In the genomic region with DNA sequence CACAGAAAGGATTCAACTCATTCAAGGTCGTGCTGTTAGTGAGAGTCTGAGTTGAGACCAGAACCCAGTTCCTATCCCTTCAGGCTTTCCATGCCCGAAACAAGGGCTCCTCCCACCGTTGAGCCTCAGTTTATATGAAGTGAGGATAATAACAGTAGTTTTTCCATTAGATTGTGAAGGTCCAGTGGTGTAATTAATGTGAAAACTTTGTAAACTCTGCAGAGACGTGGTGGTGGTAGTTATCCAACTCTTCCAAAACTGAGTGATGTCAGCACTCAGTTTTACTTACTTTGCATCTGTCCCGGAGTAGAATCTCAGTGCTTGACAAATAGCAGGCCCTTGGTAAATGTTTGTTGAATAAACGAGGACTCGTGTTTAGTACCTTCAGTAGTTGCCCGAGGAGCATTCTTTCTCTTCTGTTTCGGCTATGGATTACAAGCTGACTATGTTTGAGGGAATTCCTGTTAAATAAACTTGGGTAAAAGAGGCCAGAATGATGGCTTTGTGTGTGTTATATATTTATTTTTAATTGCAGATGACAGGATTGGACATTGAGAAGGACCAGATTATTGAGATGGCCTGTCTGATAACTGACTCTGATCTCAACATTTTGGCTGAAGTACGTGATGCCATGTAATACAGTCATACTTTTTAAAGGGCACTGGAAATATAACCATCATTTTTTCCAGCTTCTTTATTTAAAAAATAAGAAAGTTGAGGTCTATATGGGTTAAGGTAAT, we compare ENCODE assay signal across 8 cellular contexts. TPM values are rescaled to one million over a fixed set of nuclear protein-coding genes. Genes with fewer than 3 reads are reported as not detected.
DNase-seq lines count a peak whose midpoint lies in the region; ATAC-seq lines count a peak whose summit lies in the region.

No MANE protein-coding gene starts in this region.

- POLR2A ChIA-PET in activated CD4-positive, alpha-beta memory T cell treated with anti-CD3 and anti-CD28 coated beads for 36 hours (lab: Charles Lee), result interaction anchor here (1.5 kb wide), 1 partner anchor 35 kb away, joined by 3 read pairs; no protein-coding TSS in a partner anchor

- intact Hi-C loops in activated CD4-positive, alpha-beta memory T cell treated with anti-CD3 and anti-CD28 coated beads for 36 hours (cut with micrococcal nuclease), result no loop called here
- intact Hi-C loops in left ventricle myocardium superior (cut with micrococcal nuclease), result no loop called here

- H3K9me3 Mint-ChIP-seq in activated CD8-positive, alpha-beta memory T cell treated with anti-CD3 and anti-CD28 coated beads, Interleukin-2, amount 10 ng/mL, durations not matched to agents 7 days and 5 days (ENCODE audit: low read depth), result no peaks in the 10 kb centered on the region
- H3K9me3 Mint-ChIP-seq in activated CD4-positive, alpha-beta memory T cell treated with anti-CD3 and anti-CD28 coated beads for 36 hours, result no peaks in the 10 kb centered on the region

- peak overlapping the region; percentile 97 for H3K4me3 Mint-ChIP-seq in activated CD8-positive, alpha-beta memory T cell treated with anti-CD3 and anti-CD28 coated beads, Interleukin-2, amount 10 ng/mL, durations not matched to agents 7 days and 5 days
- H3K4me3 Mint-ChIP-seq in activated CD4-positive, alpha-beta memory T cell treated with anti-CD3 and anti-CD28 coated beads for 36 hours, result peak overlapping the region; percentile 97

- ATAC-seq in activated CD8-positive, alpha-beta memory T cell treated with anti-CD3 and anti-CD28 coated beads, Interleukin-2, amount 10 ng/mL, durations not matched to agents 7 days and 5 days, result no peak
- peak; percentile 1 for ATAC-seq in left ventricle myocardium superior

- peaks cover 18% of the 10 kb centered on the region for H3K36me3 Mint-ChIP-seq in activated CD8-positive, alpha-beta memory T cell treated with anti-CD3 and anti-CD28 coated beads, Interleukin-2, amount 10 ng/mL, durations not matched to agents 7 days and 5 days
- peaks cover 16% of the 10 kb centered on the region for H3K36me3 Mint-ChIP-seq in activated CD4-positive, alpha-beta memory T cell treated with anti-CD3 and anti-CD28 coated beads for 36 hours

- CTCF ChIA-PET in activated CD8-positive, alpha-beta memory T cell treated with anti-CD3 and anti-CD28 coated beads, Interleukin-2, amount 10 ng/mL, durations not matched to agents 7 days and 5 days (lab: Charles Lee), result interaction anchor here (0.8 kb wide), 1 partner anchor 100 kb away, joined by 3 read pairs; no protein-coding TSS in a partner anchor
- CTCF ChIA-PET in activated CD4-positive, alpha-beta memory T cell treated with anti-CD3 and anti-CD28 coated beads for 36 hours (lab: Charles Lee), result interaction anchor here (0.9 kb wide), 1 partner anchor 111 kb away, joined by 3 read pairs; no protein-coding TSS in a partner anchor

- peaks cover 28% of the 10 kb centered on the region for H3K4me1 Mint-ChIP-seq in activated CD8-positive, alpha-beta memory T cell treated with anti-CD3 and anti-CD28 coated beads, Interleukin-2, amount 10 ng/mL, durations not matched to agents 7 days and 5 days
- peaks cover 31% of the 10 kb centered on the region for H3K4me1 Mint-ChIP-seq in activated CD4-positive, alpha-beta memory T cell treated with anti-CD3 and anti-CD28 coated beads for 36 hours (ENCODE audit: low read depth)

- no peaks in the 10 kb centered on the region for H3K27me3 Mint-ChIP-seq in activated CD8-positive, alpha-beta memory T cell treated with anti-CD3 and anti-CD28 coated beads, Interleukin-2, amount 10 ng/mL, durations not matched to agents 7 days and 5 days
- H3K27me3 Mint-ChIP-seq in activated CD4-positive, alpha-beta memory T cell treated with anti-CD3 and anti-CD28 coated beads for 36 hours, result no peaks in the 10 kb centered on the region

- H3K27ac Mint-ChIP-seq in activated CD8-positive, alpha-beta memory T cell treated with anti-CD3 and anti-CD28 coated beads, Interleukin-2, amount 10 ng/mL, durations not matched to agents 7 days and 5 days, result peak overlapping the region; percentile 90
- H3K27ac Mint-ChIP-seq in activated CD4-positive, alpha-beta memory T cell treated with anti-CD3 and anti-CD28 coated beads for 36 hours, result peak overlapping the region; percentile 85

- DNase-seq in activated CD8-positive, alpha-beta memory T cell treated with anti-CD3 and anti-CD28 coated beads, Interleukin-2, amount 10 ng/mL, durations not matched to agents 7 days and 5 days, result no peak
- no peak for DNase-seq in activated CD8-positive, alpha-beta memory T cell treated with anti-CD3 and anti-CD28 coated beads, Interleukin-2, amount 50 U/mL, for 48 hours
- DNase-seq in activated CD4-positive, alpha-beta memory T cell treated with anti-CD3 and anti-CD28 coated beads for 36 hours, result no peak
- DNase-seq in left ventricle myocardium superior, result no peak
- peak; percentile 63 for DNase-seq in renal cortical epithelial cell (ENCODE audit: low read depth)
- no peak for DNase-seq in T1000 (lab: John Stamatoyannopoulos, UW)
- no peak for DNase-seq in activated CD8-positive, alpha-beta memory T cell treated with anti-CD3 and anti-CD28 coated beads, Interleukin-2, amount 50 U/mL, for 4 hours
- DNase-seq in activated CD4-positive, alpha-beta T cell treated with anti-CD3 and anti-CD28 coated beads for 1 hour, result no peak

RNA-seq across cellular contexts. Expression of a gene that starts 1.0 kb away (rescaled TPM):
- total RNA-seq in activated CD8-positive, alpha-beta memory T cell treated with anti-CD3 and anti-CD28 coated beads, Interleukin-2, amount 10 ng/mL, durations not matched to agents 7 days and 5 days, result 10 to 100 TPM; 55.5 to 73.2 TPM
- 10 to 100 TPM; 60.1 to 62.0 TPM for total RNA-seq in activated CD4-positive, alpha-beta memory T cell treated with anti-CD3 and anti-CD28 coated beads for 36 hours
- 161 TPM for total RNA-seq in left ventricle myocardium superior
- total RNA-seq in renal cortical epithelial cell, result 166 and 170 TPM in 2 replicates

RNA-seq across cellular contexts. Expression of a gene that starts 39.8 kb away (rescaled TPM):
- total RNA-seq in activated CD8-positive, alpha-beta memory T cell treated with anti-CD3 and anti-CD28 coated beads, Interleukin-2, amount 10 ng/mL, durations not matched to agents 7 days and 5 days, result 10 to 100 TPM; 32.8 to 38.0 TPM
- total RNA-seq in activated CD4-positive, alpha-beta memory T cell treated with anti-CD3 and anti-CD28 coated beads for 36 hours, result 10 to 100 TPM; 44.0 to 45.4 TPM
- total RNA-seq in left ventricle myocardium superior (20.4 TPM), renal cortical epithelial cell (60.6 and 81.1 TPM in 2 replicates)

RNA-seq across cellular contexts. Expression of a gene that starts 40.0 kb away (rescaled TPM):
- 10 to 100 TPM in 1 of 2 experiments, 1 to 10 TPM in 1; 5.3 to 14.0 TPM for total RNA-seq in activated CD8-positive, alpha-beta memory T cell treated with anti-CD3 and anti-CD28 coated beads, Interleukin-2, amount 10 ng/mL, durations not matched to agents 7 days and 5 days
- 1 to 10 TPM; 5.0 to 5.5 TPM for total RNA-seq in activated CD4-positive, alpha-beta memory T cell treated with anti-CD3 and anti-CD28 coated beads for 36 hours
- 9.4 TPM for total RNA-seq in left ventricle myocardium superior
- total RNA-seq in renal cortical epithelial cell, result 0.52 and 3.1 TPM in 2 replicates
